In the genomic region with DNA sequence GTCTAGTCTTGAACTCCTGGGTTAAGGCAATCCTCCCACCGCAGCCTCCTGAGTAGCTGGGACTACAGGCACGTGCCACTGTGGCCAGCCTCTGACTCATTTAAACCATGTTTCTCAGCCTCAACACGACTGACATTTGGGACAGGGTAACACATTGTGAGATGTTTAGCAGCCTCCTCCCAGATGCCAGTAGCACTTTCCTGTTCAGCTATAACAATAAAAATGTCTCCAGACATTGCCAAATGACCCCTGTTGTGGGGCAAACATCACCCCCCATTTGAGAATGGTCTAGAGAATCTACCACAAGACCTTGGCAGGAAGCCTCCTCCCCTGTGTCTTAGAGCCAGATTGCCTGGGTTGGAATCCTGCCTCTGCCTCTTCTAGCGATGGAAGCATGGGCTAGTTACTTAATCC, we compare ENCODE assay signal across 8 cellular contexts. TPM values are rescaled to one million over a fixed set of nuclear protein-coding genes. Genes with fewer than 3 reads are reported as not detected.
DNase-seq lines count a peak whose midpoint lies in the region; ATAC-seq, FAIRE-seq and TF ChIP-seq lines count a peak whose summit lies in the region.

No MANE protein-coding gene starts in this region.

- H3K9me3 Mint-ChIP-seq in activated naive CD8-positive, alpha-beta T cell treated with anti-CD3 and anti-CD28 coated beads, Interleukin-2, amount 50 U/mL, for 24 hours = no peaks in the 10 kb centered on the region

- H3K4me1 Mint-ChIP-seq in activated naive CD8-positive, alpha-beta T cell treated with anti-CD3 and anti-CD28 coated beads, Interleukin-2, amount 50 U/mL, for 24 hours = peaks cover 41% of the 10 kb centered on the region

- H3K9me3 ChIP-seq in gastrocnemius medialis = no peaks in the 10 kb centered on the region

- DNase-seq in GM12892 (ENCODE audit: insufficient read length) (no peak), gastrocnemius medialis (no peak), UCSD-AML1 (lab: John Stamatoyannopoulos, UW; ENCODE audit: unreplicated experiment) (no peak), KBM-7 (no peak), COLO668 (lab: John Stamatoyannopoulos, UW; ENCODE audit: unreplicated experiment) (no peak), NCI-H345 treated with DMSO at 0.1 percent for 48 hours (lab: John Stamatoyannopoulos, UW; ENCODE audit: unreplicated experiment) (no peak)
- peak; percentile 61 for DNase-seq in activated naive CD8-positive, alpha-beta T cell treated with anti-CD3 and anti-CD28 coated beads, Interleukin-2, amount 50 U/mL, for 24 hours

- H3K27ac ChIP-seq in gastrocnemius medialis = peak overlapping the region; percentile 75 to 81 (median 78)

- peak overlapping the region; percentile 76 for H3K27ac Mint-ChIP-seq in activated naive CD8-positive, alpha-beta T cell treated with anti-CD3 and anti-CD28 coated beads, Interleukin-2, amount 50 U/mL, for 24 hours

- no peaks in the 10 kb centered on the region for H3K27me3 ChIP-seq in gastrocnemius medialis

- H3K36me3 Mint-ChIP-seq in activated naive CD8-positive, alpha-beta T cell treated with anti-CD3 and anti-CD28 coated beads, Interleukin-2, amount 50 U/mL, for 24 hours (ENCODE audit: low read depth) = no peaks in the 10 kb centered on the region

- TF ChIP-seq POLR2A in GM12892 (IDR thresholded peaks at IDR 0.05; ENCODE audit: low read depth, low read length) (no peak), gastrocnemius medialis (IDR thresholded peaks at IDR 0.05) (no peak)

- peaks cover 19 to 29% of the 10 kb centered on the region in 2 donors for H3K4me1 ChIP-seq in gastrocnemius medialis

- FAIRE-seq in GM12892 (lab: Jason Lieb, UNC) = peak; percentile 89

- no peak overlapping the region for H3K4me3 ChIP-seq in gastrocnemius medialis

- ATAC-seq in HG03378 (IDR thresholded peaks at IDR 0.05; ENCODE audit: unreplicated experiment) (peak; percentile 58), gastrocnemius medialis (peak in 1 of 2 donors; percentile 49)
- peak; percentile 93 for ATAC-seq in activated naive CD8-positive, alpha-beta T cell treated with anti-CD3 and anti-CD28 coated beads, Interleukin-2, amount 50 U/mL, for 24 hours

- peak overlapping the region; percentile 29 for H3K4me3 Mint-ChIP-seq in activated naive CD8-positive, alpha-beta T cell treated with anti-CD3 and anti-CD28 coated beads, Interleukin-2, amount 50 U/mL, for 24 hours

- intact Hi-C loops in gastrocnemius medialis (cut with DNase I; ENCODE audit: low total_unique reads) = no loop called here

- H3K36me3 ChIP-seq in gastrocnemius medialis = no peaks in the 10 kb centered on the region

- in situ Hi-C loops in gastrocnemius medialis (cut with MboI; ENCODE audit: low sequenced_read_pairs in 4 of 4) (no loop called here), KBM-7 (cut with MboI; ENCODE audit: low pct_unique_long_range_greater_than_20kb, low sequenced_read_pairs) (no loop called here)

- no peak for TF ChIP-seq CTCF in gastrocnemius medialis (IDR thresholded peaks at IDR 0.05 in 4 of 5, conservative IDR thresholded peaks at IDR 0.05 in 1 of 5)

- peaks cover 7% of the 10 kb centered on the region for H3K27me3 Mint-ChIP-seq in activated naive CD8-positive, alpha-beta T cell treated with anti-CD3 and anti-CD28 coated beads, Interleukin-2, amount 50 U/mL, for 24 hours

RNA-seq across cellular contexts. Expression of gene TMEM40, which starts 8.4 kb away (rescaled TPM):
- polyA plus RNA-seq in GM12892 (2012; ENCODE audit: missing spikeins) = 0.66 TPM
- 1 to 10 TPM in 1 of 4 donors, under 1 TPM in 1, not detected in 2; 0.62 to 1.2 TPM for total RNA-seq in gastrocnemius medialis

RNA-seq across cellular contexts. Expression of gene CAND2, which starts 45.8 kb away (rescaled TPM):
- not detected for polyA plus RNA-seq in GM12892 (2012; ENCODE audit: missing spikeins)
- 100 to 1,000 TPM; 133 to 308 (median 181) TPM for total RNA-seq in gastrocnemius medialis
